ENCODE assay signal across 14 cellular contexts in the genomic region with DNA sequence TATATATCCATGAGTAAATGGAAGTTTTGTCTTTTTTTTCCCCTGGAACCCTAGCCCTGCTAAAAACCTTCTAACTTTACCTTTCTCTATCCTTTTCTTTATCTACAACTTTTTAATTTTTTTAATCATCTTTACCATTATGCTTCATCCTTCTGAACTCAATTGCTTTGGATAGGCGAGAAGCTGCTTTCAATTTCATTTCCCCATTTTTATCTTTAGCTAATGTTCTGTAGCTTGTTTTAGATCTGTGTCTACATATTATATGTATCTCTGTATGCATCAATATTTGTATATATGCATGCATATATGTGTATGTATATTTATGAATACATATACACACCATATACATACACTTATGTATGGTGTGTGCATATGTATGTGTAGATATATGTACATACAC. TPM values are rescaled to one million over a fixed set of nuclear protein-coding genes. Genes with fewer than 3 reads are reported as not detected.
DNase-seq lines count a peak whose midpoint lies in the region; ATAC-seq and TF ChIP-seq lines count a peak whose summit lies in the region.
"Had no signal": no experiment of that assay in that cellular context is flagged by ENCODE, and none has a peak within 500 bp of the region (broad histone marks: within the 10 kb centered on the region; RNA-seq: fewer than 3 reads in every experiment).

No MANE protein-coding gene starts in this region.

- H3K4me3 Mint-ChIP-seq in activated naive CD8-positive, alpha-beta T cell treated with anti-CD3 and anti-CD28 coated beads, Interleukin-2, amount 50 U/mL, for 24 hours: peak overlapping the region; percentile 51

- peak overlapping the region; percentile 82 for H3K27ac Mint-ChIP-seq in activated naive CD8-positive, alpha-beta T cell treated with anti-CD3 and anti-CD28 coated beads, Interleukin-2, amount 50 U/mL, for 24 hours

- H3K4me1 Mint-ChIP-seq in activated naive CD8-positive, alpha-beta T cell treated with anti-CD3 and anti-CD28 coated beads, Interleukin-2, amount 50 U/mL, for 24 hours: peaks cover 85% of the 10 kb centered on the region

- peak; percentile 83 for ATAC-seq in GM18511 (IDR thresholded peaks at IDR 0.05; ENCODE audit: unreplicated experiment)
- peak; percentile 60 for ATAC-seq in GM21423 (IDR thresholded peaks at IDR 0.05; ENCODE audit: unreplicated experiment)
- ATAC-seq in HG03469 (IDR thresholded peaks at IDR 0.05; ENCODE audit: unreplicated experiment): peak; percentile 65
- ATAC-seq in activated naive CD8-positive, alpha-beta T cell treated with anti-CD3 and anti-CD28 coated beads, Interleukin-2, amount 50 U/mL, for 24 hours: no peak
- no peak for ATAC-seq in HG03460 (IDR thresholded peaks at IDR 0.05; ENCODE audit: unreplicated experiment)
- ATAC-seq: right lobe of liver had no signal

- H3K27me3 ChIP-seq in dorsolateral prefrontal cortex: peaks cover 0 to 11% (median 0%) of the 10 kb centered on the region in 45 donors
- H3K27me3 ChIP-seq: right lobe of liver, uterus had no signal

- peaks cover 66% of the 10 kb centered on the region for H3K36me3 Mint-ChIP-seq in activated naive CD8-positive, alpha-beta T cell treated with anti-CD3 and anti-CD28 coated beads, Interleukin-2, amount 50 U/mL, for 24 hours (ENCODE audit: low read depth)

- H3K27ac ChIP-seq in dorsolateral prefrontal cortex: no peak overlapping the region
- H3K27ac ChIP-seq: right lobe of liver, uterus had no signal

- H3K9me3 Mint-ChIP-seq in activated naive CD8-positive, alpha-beta T cell treated with anti-CD3 and anti-CD28 coated beads, Interleukin-2, amount 50 U/mL, for 24 hours: no peaks in the 10 kb centered on the region

- no peak overlapping the region for H3K4me3 ChIP-seq in dorsolateral prefrontal cortex
- H3K4me3 ChIP-seq: right lobe of liver, uterus had no signal

- intact Hi-C loops in dorsolateral prefrontal cortex (cut with DNase I): no loop called here

- H3K27me3 Mint-ChIP-seq in activated naive CD8-positive, alpha-beta T cell treated with anti-CD3 and anti-CD28 coated beads, Interleukin-2, amount 50 U/mL, for 24 hours: no peaks in the 10 kb centered on the region

- no peak for TF ChIP-seq CTCF in dorsolateral prefrontal cortex (IDR thresholded peaks at IDR 0.05 in 54 of 56, conservative IDR thresholded peaks at IDR 0.05 in 2 of 56; ENCODE audit: low read depth in 1 of 56, partially characterized antibody in 56 of 56)

- DNase-seq in activated naive CD8-positive, alpha-beta T cell treated with anti-CD3 and anti-CD28 coated beads, Interleukin-2, amount 50 U/mL, for 24 hours: no peak
- DNase-seq in dorsolateral prefrontal cortex (no peak), C1 segment of cervical spinal cord (lab: John Stamatoyannopoulos, UW) (no peak)
- DNase-seq in NK-92 treated with Interleukin-12 subunit alpha and Interleukin-12 subunit beta, amount 100 ng/mL, for 24 hours (lab: John Stamatoyannopoulos, UW): no peak
- DNase-seq: activated effector memory CD4-positive, alpha-beta T cell treated with anti-CD3 and anti-CD28 coated beads, Interleukin-2, amount 50 U/mL, for 16 hours; DMS53; midbrain; NCI-H526; right lobe of liver; uterus had no signal

RNA-seq across cellular contexts. Expression of gene PTPRC, which starts 57.4 kb away (rescaled TPM):
- 10 to 100 TPM in 77 of 120 experiments, 1 to 10 TPM in 43; 4.0 to 38.3 (median 11.6) TPM for total RNA-seq in dorsolateral prefrontal cortex

Comparison
In these comparisons a context has a peak if more than half of its experiments do, and no peak if none do; other contexts are left out.
1. ATAC-seq: peak in GM18511 (single experiment), GM21423 (single experiment) and HG03469 (single experiment); none in activated naive CD8-positive, alpha-beta T cell treated with anti-CD3 and anti-CD28 coated beads, Interleukin-2, amount 50 U/mL, for 24 hours (single experiment) and HG03460 (single experiment).